Comparison of ENCODE assay signal across 1 cellular context in genomic region chr17:1649116-1649843, GRCh38.
TF ChIP-seq lines count a peak whose summit lies in the region.

No MANE protein-coding gene starts in this region.

TF ChIP-seq in K562, 482 proteins besides CTCF, POLR2A, EP300 and RAD21 (continued from another document and continues in another):
- no peak for TF ChIP-seq ZNF561 (CRISPR knock-in tag; conservative IDR thresholded peaks at IDR 0.05)
- TF ChIP-seq HDAC8 (tag; IDR thresholded peaks at IDR 0.05) = no peak
- peak in 1 of 2 experiments; percentile 8; a peak in 1 of 4 replicates for TF ChIP-seq HDAC1 (IDR thresholded peaks at IDR 0.05)
- no peak for TF ChIP-seq WHSC1 (IDR thresholded peaks at IDR 0.05; ENCODE audit: low read length)
- TF ChIP-seq ZBTB9 (CRISPR knock-in tag; IDR thresholded peaks at IDR 0.05) = 0 out of 2 replicates have a peak, but pooled peaks have one; percentile 12
- peak; percentile 76 for TF ChIP-seq SUPT5H (IDR thresholded peaks at IDR 0.05)
- TF ChIP-seq NCOA6 (IDR thresholded peaks at IDR 0.05) = no peak
- TF ChIP-seq, protein P1, sequence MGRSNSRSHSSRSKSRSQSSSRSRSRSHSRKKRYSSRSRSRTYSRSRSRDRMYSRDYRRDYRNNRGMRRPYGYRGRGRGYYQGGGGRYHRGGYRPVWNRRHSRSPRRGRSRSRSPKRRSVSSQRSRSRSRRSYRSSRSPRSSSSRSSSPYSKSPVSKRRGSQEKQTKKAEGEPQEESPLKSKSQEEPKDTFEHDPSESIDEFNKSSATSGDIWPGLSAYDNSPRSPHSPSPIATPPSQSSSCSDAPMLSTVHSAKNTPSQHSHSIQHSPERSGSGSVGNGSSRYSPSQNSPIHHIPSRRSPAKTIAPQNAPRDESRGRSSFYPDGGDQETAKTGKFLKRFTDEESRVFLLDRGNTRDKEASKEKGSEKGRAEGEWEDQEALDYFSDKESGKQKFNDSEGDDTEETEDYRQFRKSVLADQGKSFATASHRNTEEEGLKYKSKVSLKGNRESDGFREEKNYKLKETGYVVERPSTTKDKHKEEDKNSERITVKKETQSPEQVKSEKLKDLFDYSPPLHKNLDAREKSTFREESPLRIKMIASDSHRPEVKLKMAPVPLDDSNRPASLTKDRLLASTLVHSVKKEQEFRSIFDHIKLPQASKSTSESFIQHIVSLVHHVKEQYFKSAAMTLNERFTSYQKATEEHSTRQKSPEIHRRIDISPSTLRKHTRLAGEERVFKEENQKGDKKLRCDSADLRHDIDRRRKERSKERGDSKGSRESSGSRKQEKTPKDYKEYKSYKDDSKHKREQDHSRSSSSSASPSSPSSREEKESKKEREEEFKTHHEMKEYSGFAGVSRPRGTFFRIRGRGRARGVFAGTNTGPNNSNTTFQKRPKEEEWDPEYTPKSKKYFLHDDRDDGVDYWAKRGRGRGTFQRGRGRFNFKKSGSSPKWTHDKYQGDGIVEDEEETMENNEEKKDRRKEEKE (IDR thresholded peaks at IDR 0.05; ENCODE audit: borderline replicate concordance in 1 of 2, control insufficient read depth in 1 of 2, low read depth in 2 of 2, low read length in 1 of 2) = no peak
- TF ChIP-seq FUS (optimal IDR thresholded peaks at IDR 0.05; ENCODE audit: low read depth, low read length) = peak; percentile 83
- TF ChIP-seq RBM34 (IDR thresholded peaks at IDR 0.05; ENCODE audit: borderline replicate concordance, insufficient read depth, low read length) = 0 out of 2 replicates have a peak, but pooled peaks have one; percentile 88
- TF ChIP-seq RAD51 (IDR thresholded peaks at IDR 0.05; ENCODE audit: borderline replicate concordance, low read depth) = no peak
- TF ChIP-seq CCNT2 (IDR thresholded peaks at IDR 0.05; ENCODE audit: borderline replicate concordance, extremely low read depth, insufficient read length, low read depth, low read length) = peak; percentile 49
- no peak for TF ChIP-seq ETS2 (tag; IDR thresholded peaks at IDR 0.05; ENCODE audit: borderline replicate concordance, poor library complexity, severe bottlenecking)
- TF ChIP-seq EZH2 (IDR thresholded peaks at IDR 0.05; ENCODE audit: borderline replicate concordance, low read depth, low read length) = no peak
- TF ChIP-seq TAF15 (IDR thresholded peaks at IDR 0.05; ENCODE audit: low read depth, low read length) = no peak
- TF ChIP-seq ZNF384 (IDR thresholded peaks at IDR 0.05; ENCODE audit: low read depth, low read length) = no peak
- no peak for TF ChIP-seq SREBF2 (CRISPR knock-in tag; IDR thresholded peaks at IDR 0.05)
- no peak for TF ChIP-seq TRIM24 (IDR thresholded peaks at IDR 0.05)
- TF ChIP-seq ERF (CRISPR knock-in tag; IDR thresholded peaks at IDR 0.05) = peak; percentile 25; the same call in 1 of the 2 replicates
- TF ChIP-seq ATF7 (IDR thresholded peaks at IDR 0.05) = 0 out of 2 replicates have a peak, but pooled peaks have one; percentile 23
- TF ChIP-seq VEZF1 (CRISPR knock-in tag; IDR thresholded peaks at IDR 0.05) = 0 out of 2 replicates have a peak, but pooled peaks have one; percentile 5
- no peak for TF ChIP-seq ETV6 (IDR thresholded peaks at IDR 0.05; ENCODE audit: borderline replicate concordance in 1 of 2, low read depth in 2 of 2, low read length in 1 of 2)
- no peak for TF ChIP-seq ETV6 (CRISPR knock-in tag; IDR thresholded peaks at IDR 0.05; ENCODE audit: borderline replicate concordance)
- TF ChIP-seq POLR2H (tag; IDR thresholded peaks at IDR 0.05; ENCODE audit: low read depth) = peak; percentile 73
- no peak for TF ChIP-seq E2F8 (IDR thresholded peaks at IDR 0.05; ENCODE audit: low read depth, partially characterized antibody)
- peak; percentile 88 for TF ChIP-seq POLR2G (IDR thresholded peaks at IDR 0.05; ENCODE audit: low read depth, low read length)
- TF ChIP-seq GATAD2A (IDR thresholded peaks at IDR 0.05) = no peak
- TF ChIP-seq PHB (CRISPR knock-in tag; IDR thresholded peaks at IDR 0.05) = peak; percentile 94; the same call in 1 of the 2 replicates
- TF ChIP-seq MEF2D (tag; conservative IDR thresholded peaks at IDR 0.05; ENCODE audit: low read depth) = no peak
- TF ChIP-seq, protein P2, sequence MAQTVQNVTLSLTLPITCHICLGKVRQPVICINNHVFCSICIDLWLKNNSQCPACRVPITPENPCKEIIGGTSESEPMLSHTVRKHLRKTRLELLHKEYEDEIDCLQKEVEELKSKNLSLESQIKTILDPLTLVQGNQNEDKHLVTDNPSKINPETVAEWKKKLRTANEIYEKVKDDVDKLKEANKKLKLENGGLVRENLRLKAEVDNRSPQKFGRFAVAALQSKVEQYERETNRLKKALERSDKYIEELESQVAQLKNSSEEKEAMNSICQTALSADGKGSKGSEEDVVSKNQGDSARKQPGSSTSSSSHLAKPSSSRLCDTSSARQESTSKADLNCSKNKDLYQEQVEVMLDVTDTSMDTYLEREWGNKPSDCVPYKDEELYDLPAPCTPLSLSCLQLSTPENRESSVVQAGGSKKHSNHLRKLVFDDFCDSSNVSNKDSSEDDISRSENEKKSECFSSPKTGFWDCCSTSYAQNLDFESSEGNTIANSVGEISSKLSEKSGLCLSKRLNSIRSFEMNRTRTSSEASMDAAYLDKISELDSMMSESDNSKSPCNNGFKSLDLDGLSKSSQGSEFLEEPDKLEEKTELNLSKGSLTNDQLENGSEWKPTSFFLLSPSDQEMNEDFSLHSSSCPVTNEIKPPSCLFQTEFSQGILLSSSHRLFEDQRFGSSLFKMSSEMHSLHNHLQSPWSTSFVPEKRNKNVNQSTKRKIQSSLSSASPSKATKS (CRISPR knock-in tag; IDR thresholded peaks at IDR 0.05) = no peak
- TF ChIP-seq, protein P3, sequence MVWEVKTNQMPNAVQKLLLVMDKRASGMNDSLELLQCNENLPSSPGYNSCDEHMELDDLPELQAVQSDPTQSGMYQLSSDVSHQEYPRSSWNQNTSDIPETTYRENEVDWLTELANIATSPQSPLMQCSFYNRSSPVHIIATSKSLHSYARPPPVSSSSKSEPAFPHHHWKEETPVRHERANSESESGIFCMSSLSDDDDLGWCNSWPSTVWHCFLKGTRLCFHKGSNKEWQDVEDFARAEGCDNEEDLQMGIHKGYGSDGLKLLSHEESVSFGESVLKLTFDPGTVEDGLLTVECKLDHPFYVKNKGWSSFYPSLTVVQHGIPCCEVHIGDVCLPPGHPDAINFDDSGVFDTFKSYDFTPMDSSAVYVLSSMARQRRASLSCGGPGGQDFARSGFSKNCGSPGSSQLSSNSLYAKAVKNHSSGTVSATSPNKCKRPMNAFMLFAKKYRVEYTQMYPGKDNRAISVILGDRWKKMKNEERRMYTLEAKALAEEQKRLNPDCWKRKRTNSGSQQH (CRISPR knock-in tag; IDR thresholded peaks at IDR 0.05) = 0 out of 2 replicates have a peak, but pooled peaks have one; percentile 4
- no peak for TF ChIP-seq TOE1 (IDR thresholded peaks at IDR 0.05; ENCODE audit: borderline replicate concordance)
- TF ChIP-seq TOE1 (CRISPR knock-in tag; IDR thresholded peaks at IDR 0.05; ENCODE audit: borderline replicate concordance, low read depth) = no peak
- TF ChIP-seq, protein P4, sequence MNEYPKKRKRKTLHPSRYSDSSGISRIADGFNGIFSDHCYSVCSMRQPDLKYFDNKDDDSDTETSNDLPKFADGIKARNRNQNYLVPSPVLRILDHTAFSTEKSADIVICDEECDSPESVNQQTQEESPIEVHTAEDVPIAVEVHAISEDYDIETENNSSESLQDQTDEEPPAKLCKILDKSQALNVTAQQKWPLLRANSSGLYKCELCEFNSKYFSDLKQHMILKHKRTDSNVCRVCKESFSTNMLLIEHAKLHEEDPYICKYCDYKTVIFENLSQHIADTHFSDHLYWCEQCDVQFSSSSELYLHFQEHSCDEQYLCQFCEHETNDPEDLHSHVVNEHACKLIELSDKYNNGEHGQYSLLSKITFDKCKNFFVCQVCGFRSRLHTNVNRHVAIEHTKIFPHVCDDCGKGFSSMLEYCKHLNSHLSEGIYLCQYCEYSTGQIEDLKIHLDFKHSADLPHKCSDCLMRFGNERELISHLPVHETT (CRISPR knock-in tag; conservative IDR thresholded peaks at IDR 0.05 in 1 of 2, IDR thresholded peaks at IDR 0.05 in 1 of 2) = peak in 1 of 2 experiments; percentile 53; a peak in 1 of 4 replicates
- no peak for TF ChIP-seq ZNF77 (CRISPR knock-in tag; IDR thresholded peaks at IDR 0.05)
- TF ChIP-seq, protein P5, sequence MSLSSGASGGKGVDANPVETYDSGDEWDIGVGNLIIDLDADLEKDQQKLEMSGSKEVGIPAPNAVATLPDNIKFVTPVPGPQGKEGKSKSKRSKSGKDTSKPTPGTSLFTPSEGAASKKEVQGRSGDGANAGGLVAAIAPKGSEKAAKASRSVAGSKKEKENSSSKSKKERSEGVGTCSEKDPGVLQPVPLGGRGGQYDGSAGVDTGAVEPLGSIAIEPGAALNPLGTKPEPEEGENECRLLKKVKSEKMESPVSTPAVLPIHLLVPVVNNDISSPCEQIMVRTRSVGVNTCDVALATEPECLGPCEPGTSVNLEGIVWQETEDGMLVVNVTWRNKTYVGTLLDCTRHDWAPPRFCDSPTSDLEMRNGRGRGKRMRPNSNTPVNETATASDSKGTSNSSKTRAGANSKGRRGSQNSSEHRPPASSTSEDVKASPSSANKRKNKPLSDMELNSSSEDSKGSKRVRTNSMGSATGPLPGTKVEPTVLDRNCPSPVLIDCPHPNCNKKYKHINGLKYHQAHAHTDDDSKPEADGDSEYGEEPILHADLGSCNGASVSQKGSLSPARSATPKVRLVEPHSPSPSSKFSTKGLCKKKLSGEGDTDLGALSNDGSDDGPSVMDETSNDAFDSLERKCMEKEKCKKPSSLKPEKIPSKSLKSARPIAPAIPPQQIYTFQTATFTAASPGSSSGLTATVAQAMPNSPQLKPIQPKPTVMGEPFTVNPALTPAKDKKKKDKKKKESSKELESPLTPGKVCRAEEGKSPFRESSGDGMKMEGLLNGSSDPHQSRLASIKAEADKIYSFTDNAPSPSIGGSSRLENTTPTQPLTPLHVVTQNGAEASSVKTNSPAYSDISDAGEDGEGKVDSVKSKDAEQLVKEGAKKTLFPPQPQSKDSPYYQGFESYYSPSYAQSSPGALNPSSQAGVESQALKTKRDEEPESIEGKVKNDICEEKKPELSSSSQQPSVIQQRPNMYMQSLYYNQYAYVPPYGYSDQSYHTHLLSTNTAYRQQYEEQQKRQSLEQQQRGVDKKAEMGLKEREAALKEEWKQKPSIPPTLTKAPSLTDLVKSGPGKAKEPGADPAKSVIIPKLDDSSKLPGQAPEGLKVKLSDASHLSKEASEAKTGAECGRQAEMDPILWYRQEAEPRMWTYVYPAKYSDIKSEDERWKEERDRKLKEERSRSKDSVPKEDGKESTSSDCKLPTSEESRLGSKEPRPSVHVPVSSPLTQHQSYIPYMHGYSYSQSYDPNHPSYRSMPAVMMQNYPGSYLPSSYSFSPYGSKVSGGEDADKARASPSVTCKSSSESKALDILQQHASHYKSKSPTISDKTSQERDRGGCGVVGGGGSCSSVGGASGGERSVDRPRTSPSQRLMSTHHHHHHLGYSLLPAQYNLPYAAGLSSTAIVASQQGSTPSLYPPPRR (CRISPR knock-in tag; IDR thresholded peaks at IDR 0.05; ENCODE audit: borderline replicate concordance) = 0 out of 2 replicates have a peak, but pooled peaks have one; percentile 17
- TF ChIP-seq KLF1 (tag; IDR thresholded peaks at IDR 0.05) = peak; percentile 54; the same call in 1 of the 2 replicates
- TF ChIP-seq SAFB (IDR thresholded peaks at IDR 0.05; ENCODE audit: borderline replicate concordance, low read depth, low read length) = no peak
